In genomic region chr7:50681451-50682045, GRCh38 we compare ENCODE assay signal across 15 cellular contexts.
DNase-seq lines count a peak whose midpoint lies in the region; ATAC-seq and TF ChIP-seq lines count a peak whose summit lies in the region.
"Had no signal": no experiment of that assay in that cellular context is flagged by ENCODE, and none has a peak within 500 bp of the region (broad histone marks: within the 10 kb centered on the region; RNA-seq: fewer than 3 reads in every experiment).

No MANE protein-coding gene starts in this region.

- H3K18ac ChIP-seq in H9 (ENCODE audit: insufficient read length, low read depth, low read length): no peak overlapping the region

- no peak overlapping the region for H2AK5ac ChIP-seq in H9 (ENCODE audit: insufficient read length, low read length)

- no peak for ATAC-seq in SK-N-SH treated with all-trans-retinoic acid at 6 μM for 48 hours

- H3K14ac ChIP-seq in H9 (ENCODE audit: insufficient read depth, low read length): no peak overlapping the region

- no peaks in the 10 kb centered on the region for H3K9me3 Mint-ChIP-seq in H9
- H3K9me3 Mint-ChIP-seq: CD4-positive, CD25-positive, alpha-beta regulatory T cell had no signal

- H3K27me3 ChIP-seq in H9 (ENCODE audit: insufficient read depth, low read length): no peaks in the 10 kb centered on the region
- no peaks in the 10 kb centered on the region for H3K27me3 ChIP-seq in muscle layer of colon (ENCODE audit: control insufficient read depth in 1 of 2, insufficient read depth in 2 of 2, low read length in 2 of 2)
- H3K27me3 ChIP-seq: ascending aorta had no signal

- peak overlapping the region in 2 of 3 experiments; percentile 50 to 67; a peak in 2 of 7 replicates for H3K27ac Mint-ChIP-seq in H9
- H3K27ac Mint-ChIP-seq: CD4-positive, CD25-positive, alpha-beta regulatory T cell had no signal

- H3K36me3 Mint-ChIP-seq in H9 (ENCODE audit: insufficient read depth in 1 of 3, low read depth in 3 of 3): peaks cover 0 to 10% (median 0%) of the 10 kb centered on the region in 3 experiments; a peak in 4 of 7 replicates
- H3K36me3 Mint-ChIP-seq: CD4-positive, CD25-positive, alpha-beta regulatory T cell had no signal

- no peaks in the 10 kb centered on the region for H3K27me3 Mint-ChIP-seq in H9 (ENCODE audit: low read depth)

- no peak overlapping the region for H4K91ac ChIP-seq in H9 (ENCODE audit: insufficient read length, low read depth, low read length)

- H3K9me3 ChIP-seq in H9 (ENCODE audit: control insufficient read depth, low read depth, low read length): no peaks in the 10 kb centered on the region
- H3K9me3 ChIP-seq in muscle layer of colon (ENCODE audit: low read length): no peaks in the 10 kb centered on the region
- H3K9me3 ChIP-seq: ascending aorta had no signal

- H3K4me1 ChIP-seq in H9 (ENCODE audit: insufficient read depth, low read length) (no peaks in the 10 kb centered on the region), muscle layer of colon (ENCODE audit: insufficient read depth, low read length) (peaks cover 75% of the 10 kb centered on the region)

- DNase-seq in DMS153 treated with DMSO at 0.1 percent for 48 hours (lab: John Stamatoyannopoulos, UW; ENCODE audit: unreplicated experiment): peak; percentile 82
- DNase-seq in H9: no peak
- no peak for DNase-seq in T-helper 2 cell
- DNase-seq in SIG-M5 (lab: John Stamatoyannopoulos, UW): no peak
- DNase-seq: CD4-positive, CD25-positive, alpha-beta regulatory T cell; erythroblast; kidney glomerular epithelial cell; NCI-H1930; posterior cingulate gyrus; WERI-Rb-1 had no signal

- H3K79me2 ChIP-seq in H9 (ENCODE audit: insufficient read depth, low read length): 0 out of 2 replicates have a peak, but pooled peaks cover 4% of the 10 kb centered on the region

- H4K5ac ChIP-seq in H9 (ENCODE audit: insufficient read length, low read depth, low read length): no peak overlapping the region

- H3K4me3 Mint-ChIP-seq in H9: no peak overlapping the region
- H3K4me3 Mint-ChIP-seq: CD4-positive, CD25-positive, alpha-beta regulatory T cell had no signal

- H3K79me1 ChIP-seq in H9 (ENCODE audit: insufficient read depth, low read depth, low read length, poor library complexity, severe bottlenecking): peaks cover 6% of the 10 kb centered on the region

- no peaks in the 10 kb centered on the region for H4K20me1 ChIP-seq in H9 (ENCODE audit: control insufficient read depth, insufficient read depth, insufficient read length)

- no peak overlapping the region for H3T11ph ChIP-seq in H9 (ENCODE audit: low read length)

- no peak overlapping the region for H2BK15ac ChIP-seq in H9 (ENCODE audit: low read depth, low read length)

- peaks cover 30 to 31% of the 10 kb centered on the region in 2 experiments for H3K4me1 Mint-ChIP-seq in H9
- H3K4me1 Mint-ChIP-seq: CD4-positive, CD25-positive, alpha-beta regulatory T cell had no signal

- no peak overlapping the region for H3K23ac ChIP-seq in H9 (ENCODE audit: insufficient read length, low read depth, low read length)

- H3K4me3 ChIP-seq in muscle layer of colon (ENCODE audit: low read depth in 1 of 2, low read length in 2 of 2): no peak overlapping the region
- H3K4me3 ChIP-seq: ascending aorta had no signal

- H2AFZ ChIP-seq in H9 (ENCODE audit: low read length): no peak overlapping the region

- no peak overlapping the region for H2BK120ac ChIP-seq in H9 (ENCODE audit: low read depth, low read length, poor library complexity, severe bottlenecking)

- no peak overlapping the region for H4K8ac ChIP-seq in H9 (replicated peaks; ENCODE audit: insufficient read length, low read depth, low read length)

- H2BK12ac ChIP-seq in H9 (ENCODE audit: insufficient read length, low read depth, low read length): no peak overlapping the region

- H3K4ac ChIP-seq in H9 (ENCODE audit: low read depth, low read length): no peak overlapping the region

- no peaks in the 10 kb centered on the region for H3K36me3 ChIP-seq in muscle layer of colon (ENCODE audit: insufficient read depth, low read length)
- H3K36me3 ChIP-seq: ascending aorta, WERI-Rb-1 had no signal

- H3K23me2 ChIP-seq in H9 (ENCODE audit: insufficient read length, low read depth, low read length, poor library complexity, severe bottlenecking): no peaks in the 10 kb centered on the region

- H2BK5ac ChIP-seq in H9 (ENCODE audit: insufficient read length, low read length): no peak overlapping the region

- no peak overlapping the region for H3K56ac ChIP-seq in H9 (ENCODE audit: insufficient read length, low read depth, low read length)

- H3K27ac ChIP-seq in H9 (ENCODE audit: insufficient read length, low read depth, low read length) (no peak overlapping the region), VCaP (peak overlapping the region; percentile 92), muscle layer of colon (ENCODE audit: low read depth, low read length) (peak overlapping the region; percentile 83)
- H3K27ac ChIP-seq: ascending aorta, HL-60, WERI-Rb-1 had no signal

- H2BK20ac ChIP-seq in H9 (ENCODE audit: low read depth, low read length, poor library complexity, severe bottlenecking): no peak overlapping the region

- H3K9ac ChIP-seq in H9 (ENCODE audit: extremely low read depth, insufficient read length, low read length): no peak overlapping the region
- peak overlapping the region; percentile 50 for H3K9ac ChIP-seq in muscle layer of colon (ENCODE audit: low read length)

- no peak overlapping the region for H3K4me2 ChIP-seq in H9 (ENCODE audit: insufficient read depth, insufficient read length, low read length)

- WGBS in H9 (ENCODE audit: extremely low coverage, insufficient read length, low lambda C conversion rate): no CpG with 5 or more reads among the region's 6 CpGs

- no peak for TF ChIP-seq CTCF in H9 (conservative IDR thresholded peaks at IDR 0.05)
- no peak for TF ChIP-seq CTCF in VCaP (conservative IDR thresholded peaks at IDR 0.05)

TF ChIP-seq in SK-N-SH treated with all-trans-retinoic acid at 6 μM for 48 hours, 23 proteins besides CTCF, POLR2A, EP300 and RAD21:
- TF ChIP-seq BACH2 (CRISPR knock-in tag; IDR thresholded peaks at IDR 0.05; ENCODE audit: borderline replicate concordance) (no peak), ZC3H10 (CRISPR knock-in tag; IDR thresholded peaks at IDR 0.05) (no peak), TOX (CRISPR knock-in tag; IDR thresholded peaks at IDR 0.05; ENCODE audit: borderline replicate concordance) (no peak), TSHZ2 (CRISPR knock-in tag; IDR thresholded peaks at IDR 0.05) (no peak), POU6F1 (CRISPR knock-in tag; IDR thresholded peaks at IDR 0.05; ENCODE audit: borderline replicate concordance, low read depth) (no peak), GLIS3 (CRISPR knock-in tag; IDR thresholded peaks at IDR 0.05) (no peak), PPARA (CRISPR knock-in tag; IDR thresholded peaks at IDR 0.05; ENCODE audit: borderline replicate concordance) (no peak), ZNF565 (CRISPR knock-in tag; conservative IDR thresholded peaks at IDR 0.05; ENCODE audit: low read depth) (no peak), ZFP3 (CRISPR knock-in tag; IDR thresholded peaks at IDR 0.05) (no peak), SNAI2 (CRISPR knock-in tag; IDR thresholded peaks at IDR 0.05) (no peak), ISL1 (CRISPR knock-in tag; IDR thresholded peaks at IDR 0.05) (no peak)
TF ChIP-seq in SK-N-SH treated with all-trans-retinoic acid at 6 μM for 48 hours: peak in this region for 0.
